In genomic region chr3:23865595-23866396, GRCh38 we compare ENCODE assay signal across 8 cellular contexts. TPM values are rescaled to one million over a fixed set of nuclear protein-coding genes. Genes with fewer than 3 reads are reported as not detected.
DNase-seq lines count a peak whose midpoint lies in the region; ATAC-seq, FAIRE-seq and TF ChIP-seq lines count a peak whose summit lies in the region.

No MANE protein-coding gene starts in this region.

- no peak overlapping the region for H3K9ac ChIP-seq in H9 (ENCODE audit: extremely low read depth, insufficient read length, low read length)

- H3K9me3 Mint-ChIP-seq in H9: 0 out of 5 replicates have a peak, but pooled peaks cover 0 to 4% of the 10 kb centered on the region in 2 experiments

- no peak overlapping the region for H3T11ph ChIP-seq in H9 (ENCODE audit: low read length)

- no peak overlapping the region for H3K27ac ChIP-seq in H9 (ENCODE audit: insufficient read length, low read depth, low read length)
- H3K27ac ChIP-seq in pancreas: peak overlapping the region in 2 of 4 donors; percentile 2 to 35

- H2BK120ac ChIP-seq in H9 (ENCODE audit: low read depth, low read length, poor library complexity, severe bottlenecking): no peak overlapping the region

- H3K4me3 Mint-ChIP-seq in H9: peak overlapping the region in 1 of 2 experiments; percentile 9; a peak in 1 of 5 replicates

- H3K4ac ChIP-seq in H9 (ENCODE audit: low read depth, low read length): no peak overlapping the region

- H3K36me3 ChIP-seq in pancreas: no peaks in the 10 kb centered on the region

- no peak overlapping the region for H2AFZ ChIP-seq in H9 (ENCODE audit: low read length)

- intact Hi-C loops in pancreas (cut with DNase I): no loop called here

- no peak overlapping the region for H3K4me3 ChIP-seq in fibroblast of mammary gland (ENCODE audit: control insufficient read depth, low read depth, low read length)
- H3K4me3 ChIP-seq in pancreas: no peak overlapping the region

- no peaks in the 10 kb centered on the region for H3K23me2 ChIP-seq in H9 (ENCODE audit: insufficient read length, low read depth, low read length, poor library complexity, severe bottlenecking)

- H4K8ac ChIP-seq in H9 (replicated peaks; ENCODE audit: insufficient read length, low read depth, low read length): no peak overlapping the region

- H2AK5ac ChIP-seq in H9 (ENCODE audit: insufficient read length, low read length): no peak overlapping the region

- peak; percentile 87 for ATAC-seq in GM18499 (IDR thresholded peaks at IDR 0.05; ENCODE audit: insufficient read depth, unreplicated experiment)
- ATAC-seq in pancreas: peak; percentile 43 to 76 (median 72)
- no peak for ATAC-seq in activated CD4-positive, CD25-positive, alpha-beta regulatory T cell treated with anti-CD3 and anti-CD28 coated beads, Interleukin-2, amount 50 U/mL, for 24 hours

- H3K18ac ChIP-seq in H9 (ENCODE audit: insufficient read length, low read depth, low read length): no peak overlapping the region

- H3K14ac ChIP-seq in H9 (ENCODE audit: insufficient read depth, low read length): no peak overlapping the region

- H3K9me3 ChIP-seq in H9 (ENCODE audit: control insufficient read depth, low read depth, low read length): no peaks in the 10 kb centered on the region
- H3K9me3 ChIP-seq in pancreas: no peaks in the 10 kb centered on the region

- H2BK20ac ChIP-seq in H9 (ENCODE audit: low read depth, low read length, poor library complexity, severe bottlenecking): no peak overlapping the region

- no CpG with 5 or more reads among the region's 6 CpGs for WGBS in H9 (ENCODE audit: extremely low coverage, insufficient read length, low lambda C conversion rate)
- WGBS in pancreas, 2 donors: 69 to 70% methylated on average over 6 of the region's 6 CpGs

- no peak overlapping the region for H3K4me2 ChIP-seq in H9 (ENCODE audit: insufficient read depth, insufficient read length, low read length)

- no peak overlapping the region for H4K91ac ChIP-seq in H9 (ENCODE audit: insufficient read length, low read depth, low read length)

- H2BK15ac ChIP-seq in H9 (ENCODE audit: low read depth, low read length): no peak overlapping the region

- H4K20me1 ChIP-seq in H9 (ENCODE audit: control insufficient read depth, insufficient read depth, insufficient read length): no peaks in the 10 kb centered on the region

- H3K27me3 ChIP-seq in H9 (ENCODE audit: insufficient read depth, low read length) (no peaks in the 10 kb centered on the region), pancreas (no peaks in the 10 kb centered on the region)

- peaks cover 5% of the 10 kb centered on the region for H3K79me1 ChIP-seq in H9 (ENCODE audit: insufficient read depth, low read depth, low read length, poor library complexity, severe bottlenecking)

- DNase-seq in H9 (peak; percentile 60), NAMALWA (ENCODE audit: low spot score) (peak; percentile 34), fibroblast of mammary gland (ENCODE audit: low read depth) (peak; percentile 32), pancreas (no peak), HK-2 (ENCODE audit: unreplicated experiment) (no peak), NCI-H1048 (lab: John Stamatoyannopoulos, UW) (no peak)

- peak overlapping the region; percentile 71 to 94 (median 82) for H3K27ac Mint-ChIP-seq in H9

- no peak for FAIRE-seq in pancreas (lab: Jason Lieb, UNC)

- H2BK5ac ChIP-seq in H9 (ENCODE audit: insufficient read length, low read length): no peak overlapping the region

- TF ChIP-seq CTCF in H9 (conservative IDR thresholded peaks at IDR 0.05) (no peak), fibroblast of mammary gland (conservative IDR thresholded peaks at IDR 0.05; ENCODE audit: control insufficient read depth, insufficient read depth, low read depth, low read length) (no peak), pancreas (IDR thresholded peaks at IDR 0.05) (no peak)

- no peak overlapping the region for H2BK12ac ChIP-seq in H9 (ENCODE audit: insufficient read length, low read depth, low read length)

- peaks cover 9 to 22% (median 17%) of the 10 kb centered on the region in 3 experiments for H3K36me3 Mint-ChIP-seq in H9 (ENCODE audit: insufficient read depth in 1 of 3, low read depth in 3 of 3)

- H3K79me2 ChIP-seq in H9 (ENCODE audit: insufficient read depth, low read length): peaks cover 3% of the 10 kb centered on the region; the same call in 1 of the 2 replicates

- no peak overlapping the region for H3K56ac ChIP-seq in H9 (ENCODE audit: insufficient read length, low read depth, low read length)

- H3K4me1 ChIP-seq in H9 (ENCODE audit: insufficient read depth, low read length) (peaks cover 12% of the 10 kb centered on the region; the same call in 1 of the 2 replicates), pancreas (peaks cover 11 to 18% (median 18%) of the 10 kb centered on the region in 3 donors)

- H4K5ac ChIP-seq in H9 (ENCODE audit: insufficient read length, low read depth, low read length): no peak overlapping the region

- H3K4me1 Mint-ChIP-seq in H9: peaks cover 33 to 43% of the 10 kb centered on the region in 2 experiments

- no peaks in the 10 kb centered on the region for H3K27me3 Mint-ChIP-seq in H9 (ENCODE audit: low read depth)

- no peak overlapping the region for H3K23ac ChIP-seq in H9 (ENCODE audit: insufficient read length, low read depth, low read length)

RNA-seq across cellular contexts. Expression of gene NKIRAS1, which starts 51.0 kb away (rescaled TPM):
- total RNA-seq in H9 (2021): 6.1 and 6.2 TPM in 2 replicates
- total RNA-seq in pancreas: 1 to 10 TPM; 3.0 to 4.9 (median 3.8) TPM
- polyA plus RNA-seq in pancreas: 1 to 10 TPM; 2.7 to 5.9 TPM

RNA-seq across cellular contexts. Expression of gene RPL15, which starts 51.1 kb away (rescaled TPM):
- total RNA-seq in H9 (2021): 2,794 and 2,865 TPM in 2 replicates
- total RNA-seq in pancreas: 1,000 to 10,000 TPM in 4 of 6 donors, 100 to 1,000 TPM in 2; 676 to 1,455 (median 1,267) TPM
- polyA plus RNA-seq in pancreas: 1,000 to 10,000 TPM; 1,720 to 1,897 TPM

Comparison
In these comparisons a context has a peak if more than half of its experiments do, and no peak if none do; other contexts are left out.
1. ATAC-seq: peak in GM18499 (single experiment) and pancreas (4 of 4); none in activated CD4-positive, CD25-positive, alpha-beta regulatory T cell treated with anti-CD3 and anti-CD28 coated beads, Interleukin-2, amount 50 U/mL, for 24 hours (0 of 2).
2. DNase-seq: peak in H9 (single experiment), NAMALWA (single experiment) and fibroblast of mammary gland (single experiment); none in pancreas (0 of 6), HK-2 (single experiment) and NCI-H1048 (single experiment).